ENCODE assay signal across 18 cellular contexts in genomic region chrY:2950655-2951054, GRCh38. TPM values are rescaled to one million over a fixed set of nuclear protein-coding genes. Genes with fewer than 3 reads are reported as not detected.
DNase-seq lines count a peak whose midpoint lies in the region; ATAC-seq lines count a peak whose summit lies in the region.
"Had no signal": no experiment of that assay in that cellular context is flagged by ENCODE, and none has a peak within 500 bp of the region (broad histone marks: within the 10 kb centered on the region; RNA-seq: fewer than 3 reads in every experiment).

No MANE protein-coding gene starts in this region.

- H3K4me1 Mint-ChIP-seq in activated T-cell treated with anti-CD3 and anti-CD28 coated beads, Interleukin-2, amount 50 U/mL, for 72 hours (ENCODE audit: low read depth), result no peaks in the 10 kb centered on the region
- H3K4me1 Mint-ChIP-seq in activated T-cell treated with anti-CD3 and anti-CD28 coated beads, Interleukin-2, amount 50 U/mL, for 24 hours (ENCODE audit: low read depth), result no peaks in the 10 kb centered on the region
- H3K4me1 Mint-ChIP-seq in stimulated activated memory B cell treated with anti-CD40 and anti-IgM and Interleukin-4, amounts not matched to agents 10 μg/mL and 1 μg/mL and 100 μg/mL, for 72 hours, result peaks cover 34% of the 10 kb centered on the region

- no peak for DNase-seq in activated T-cell treated with anti-CD3 and anti-CD28 coated beads, Interleukin-2, amount 50 U/mL, for 72 hours
- no peak for DNase-seq in activated T-cell treated with anti-CD3 and anti-CD28 coated beads, Interleukin-2, amount 50 U/mL, for 24 hours
- DNase-seq in NCI-H1436 treated with DMSO at 0.1 percent for 48 hours (lab: John Stamatoyannopoulos, UW), result no peak
- DNase-seq: Caco-2, GOT3, MG63, NCI-H1092 treated with DMSO at 0.1 percent for 48 hours, NCI-H187, NCI-H69, PC-9 had no signal

- peaks cover 0 to 3% of the 10 kb centered on the region in 2 donors for H3K36me3 Mint-ChIP-seq in activated T-cell treated with anti-CD3 and anti-CD28 coated beads, Interleukin-2, amount 50 U/mL, for 72 hours (ENCODE audit: insufficient read depth in 2 of 2)
- H3K36me3 Mint-ChIP-seq in activated T-cell treated with anti-CD3 and anti-CD28 coated beads, Interleukin-2, amount 50 U/mL, for 24 hours (ENCODE audit: low read depth), result no peaks in the 10 kb centered on the region
- peaks cover 18% of the 10 kb centered on the region for H3K36me3 Mint-ChIP-seq in stimulated activated memory B cell treated with anti-CD40 and anti-IgM and Interleukin-4, amounts not matched to agents 10 μg/mL and 1 μg/mL and 100 μg/mL, for 72 hours

- H3K4me3 Mint-ChIP-seq in activated T-cell treated with anti-CD3 and anti-CD28 coated beads, Interleukin-2, amount 50 U/mL, for 72 hours, result peak overlapping the region in 1 of 2 donors; percentile 49
- H3K4me3 Mint-ChIP-seq in activated T-cell treated with anti-CD3 and anti-CD28 coated beads, Interleukin-2, amount 50 U/mL, for 24 hours, result no peak overlapping the region
- no peak overlapping the region for H3K4me3 Mint-ChIP-seq in stimulated activated memory B cell treated with anti-CD40 and anti-IgM and Interleukin-4, amounts not matched to agents 10 μg/mL and 1 μg/mL and 100 μg/mL, for 72 hours
- H3K4me3 Mint-ChIP-seq: CD14-positive monocyte had no signal

- H3K27me3 Mint-ChIP-seq in activated T-cell treated with anti-CD3 and anti-CD28 coated beads, Interleukin-2, amount 50 U/mL, for 72 hours (ENCODE audit: low read depth), result no peaks in the 10 kb centered on the region
- no peaks in the 10 kb centered on the region for H3K27me3 Mint-ChIP-seq in activated T-cell treated with anti-CD3 and anti-CD28 coated beads, Interleukin-2, amount 50 U/mL, for 24 hours
- H3K27me3 Mint-ChIP-seq in stimulated activated memory B cell treated with anti-CD40 and anti-IgM and Interleukin-4, amounts not matched to agents 10 μg/mL and 1 μg/mL and 100 μg/mL, for 72 hours, result no peaks in the 10 kb centered on the region

- H3K27ac Mint-ChIP-seq in activated T-cell treated with anti-CD3 and anti-CD28 coated beads, Interleukin-2, amount 50 U/mL, for 72 hours, result peak overlapping the region; percentile 62
- H3K27ac Mint-ChIP-seq in activated T-cell treated with anti-CD3 and anti-CD28 coated beads, Interleukin-2, amount 50 U/mL, for 24 hours, result no peak overlapping the region
- H3K27ac Mint-ChIP-seq in stimulated activated memory B cell treated with anti-CD40 and anti-IgM and Interleukin-4, amounts not matched to agents 10 μg/mL and 1 μg/mL and 100 μg/mL, for 72 hours, result peak overlapping the region; percentile 79

- H3K9me3 Mint-ChIP-seq in activated T-cell treated with anti-CD3 and anti-CD28 coated beads, Interleukin-2, amount 50 U/mL, for 72 hours, result no peaks in the 10 kb centered on the region
- H3K9me3 Mint-ChIP-seq in activated T-cell treated with anti-CD3 and anti-CD28 coated beads, Interleukin-2, amount 50 U/mL, for 24 hours, result no peaks in the 10 kb centered on the region
- H3K9me3 Mint-ChIP-seq in stimulated activated memory B cell treated with anti-CD40 and anti-IgM and Interleukin-4, amounts not matched to agents 10 μg/mL and 1 μg/mL and 100 μg/mL, for 72 hours, result no peaks in the 10 kb centered on the region
- H3K9me3 Mint-ChIP-seq: CD14-positive monocyte had no signal

- peak in 1 of 2 donors; percentile 44 for ATAC-seq in activated T-cell treated with anti-CD3 and anti-CD28 coated beads, Interleukin-2, amount 50 U/mL, for 72 hours (replicated peaks in 1 of 2)
- peak; percentile 50 for ATAC-seq in GM21390 (IDR thresholded peaks at IDR 0.05; ENCODE audit: unreplicated experiment)
- ATAC-seq in HG03432 (IDR thresholded peaks at IDR 0.05; ENCODE audit: unreplicated experiment), result peak; percentile 43
- ATAC-seq in stimulated activated memory B cell treated with anti-CD40 and anti-IgM and Interleukin-4, amounts not matched to agents 10 μg/mL and 1 μg/mL and 100 μg/mL, for 72 hours, result no peak
- no peak for ATAC-seq in GM21515 (IDR thresholded peaks at IDR 0.05; ENCODE audit: unreplicated experiment)
- ATAC-seq in HG02588 (IDR thresholded peaks at IDR 0.05; ENCODE audit: unreplicated experiment), result no peak
- ATAC-seq: A549, Right ventricle myocardium inferior had no signal

RNA-seq across cellular contexts. Expression of gene ZFY, which starts 15.5 kb away (rescaled TPM):
- 10 to 100 TPM in 1 of 2 donors, not detected in 1; 19.8 TPM for total RNA-seq in activated T-cell treated with anti-CD3 and anti-CD28 coated beads, Interleukin-2, amount 50 U/mL, for 72 hours
- total RNA-seq: Caco-2, PC-9 had no signal

Comparison
In these comparisons a context has a peak if more than half of its experiments do, and no peak if none do; other contexts are left out.
1. ATAC-seq: peak in GM21390 (single experiment) and HG03432 (single experiment); none in stimulated activated memory B cell treated with anti-CD40 and anti-IgM and Interleukin-4, amounts not matched to agents 10 μg/mL and 1 μg/mL and 100 μg/mL, for 72 hours (single experiment), GM21515 (single experiment) and HG02588 (single experiment).